ENCODE assay signal across 15 cellular contexts in genomic region chr12:122394626-122395194, GRCh38. TPM values are rescaled to one million over a fixed set of nuclear protein-coding genes. Genes with fewer than 3 reads are reported as not detected.
DNase-seq lines count a peak whose midpoint lies in the region; ATAC-seq and TF ChIP-seq lines count a peak whose summit lies in the region.
"Had no signal": no experiment of that assay in that cellular context is flagged by ENCODE, and none has a peak within 500 bp of the region (broad histone marks: within the 10 kb centered on the region; RNA-seq: fewer than 3 reads in every experiment).

No MANE protein-coding gene starts in this region.

- H4K20me1 ChIP-seq in smooth muscle cell (ENCODE audit: low read depth), result peaks cover 15% of the 10 kb centered on the region

- no peaks in the 10 kb centered on the region for H3K9me3 Mint-ChIP-seq in activated CD4-positive, alpha-beta memory T cell treated with anti-CD3 and anti-CD28 coated beads, Interleukin-2, amount 10 ng/mL, durations not matched to agents 7 days and 5 days
- H3K9me3 Mint-ChIP-seq: activated CD4-positive, alpha-beta memory T cell treated with anti-CD3 and anti-CD28 coated beads for 36 hours; activated naive CD8-positive, alpha-beta T cell treated with anti-CD3 and anti-CD28 coated beads for 36 hours; dendritic cell treated with granulocyte-macrophage colony-stimulating factor and Interleukin-4, amounts not matched to agents 40 ng/mL and 50 ng/mL, for 4 days; stimulated activated naive CD8-positive, alpha-beta T cell treated with anti-CD3 and anti-CD28 coated beads, Interleukin-15, Interleukin-2, amounts not matched to agents 100 ng/mL and 50 ng/mL, for 24 hours; T-helper 1 cell treated with Interleukin-12 subunit alpha and Interleukin-12 subunit beta and Interleukin-4 antibody, amounts not matched to agents 30 μg/mL and 1 μg/mL, for 36 hours had no signal

- H3K27me3 ChIP-seq in smooth muscle cell (ENCODE audit: low read depth), result no peaks in the 10 kb centered on the region
- H3K27me3 ChIP-seq: pancreas had no signal

- H3K9me3 ChIP-seq in HEK293 (ENCODE audit: control insufficient read depth, insufficient read depth, low read depth, low read length) (no peaks in the 10 kb centered on the region), smooth muscle cell (replicated peaks; ENCODE audit: low read depth) (no peaks in the 10 kb centered on the region)
- H3K9me3 ChIP-seq: pancreas had no signal

- H3K4me2 ChIP-seq in smooth muscle cell, result no peak overlapping the region

- CTCF ChIA-PET in HEK293 (lab: Yijun Ruan, JAX), result interaction anchor here (0.5 to 8.8 kb wide), 4 partner anchors 60 to 102 kb away, joined by 3 to 156 read pairs (median 3); no protein-coding TSS in a partner anchor
- CTCF ChIA-PET in activated CD4-positive, alpha-beta memory T cell treated with anti-CD3 and anti-CD28 coated beads, Interleukin-2, amount 10 ng/mL, durations not matched to agents 7 days and 5 days (lab: Charles Lee), result interaction anchor here (1.5 kb wide), 1 partner anchor 76 kb away, joined by 3 read pairs; no protein-coding TSS in a partner anchor

- H3K4me3 ChIP-seq in HEK293 (ENCODE audit: low read depth, low read length) (no peak overlapping the region), astrocyte of the spinal cord (ENCODE audit: low read depth, low read length) (no peak overlapping the region), smooth muscle cell (no peak overlapping the region)
- H3K4me3 ChIP-seq: pancreas had no signal

- H3K9ac ChIP-seq in smooth muscle cell (ENCODE audit: low read depth), result peak overlapping the region; percentile 2

- no peak overlapping the region for H3K4me3 Mint-ChIP-seq in activated CD4-positive, alpha-beta memory T cell treated with anti-CD3 and anti-CD28 coated beads, Interleukin-2, amount 10 ng/mL, durations not matched to agents 7 days and 5 days
- H3K4me3 Mint-ChIP-seq: activated CD4-positive, alpha-beta memory T cell treated with anti-CD3 and anti-CD28 coated beads for 36 hours; activated naive CD8-positive, alpha-beta T cell treated with anti-CD3 and anti-CD28 coated beads for 36 hours; dendritic cell treated with granulocyte-macrophage colony-stimulating factor and Interleukin-4, amounts not matched to agents 40 ng/mL and 50 ng/mL, for 4 days; stimulated activated naive CD8-positive, alpha-beta T cell treated with anti-CD3 and anti-CD28 coated beads, Interleukin-15, Interleukin-2, amounts not matched to agents 100 ng/mL and 50 ng/mL, for 24 hours; T-helper 1 cell treated with Interleukin-12 subunit alpha and Interleukin-12 subunit beta and Interleukin-4 antibody, amounts not matched to agents 30 μg/mL and 1 μg/mL, for 36 hours had no signal

- H3K4me1 ChIP-seq in HEK293 (ENCODE audit: control insufficient read depth, insufficient read depth, low read length) (peaks cover 3% of the 10 kb centered on the region; the same call in 1 of the 2 replicates), smooth muscle cell (ENCODE audit: low read depth) (no peaks in the 10 kb centered on the region)

- no peaks in the 10 kb centered on the region; a peak in 1 of 3 replicates for H3K36me3 ChIP-seq in HEK293 (ENCODE audit: control insufficient read depth in 2 of 2, insufficient read depth in 1 of 2, low read length in 2 of 2)
- no peaks in the 10 kb centered on the region for H3K36me3 ChIP-seq in smooth muscle cell (ENCODE audit: low read depth)
- H3K36me3 ChIP-seq: pancreas had no signal

- peaks cover 8% of the 10 kb centered on the region for H3K36me3 Mint-ChIP-seq in activated CD4-positive, alpha-beta memory T cell treated with anti-CD3 and anti-CD28 coated beads, Interleukin-2, amount 10 ng/mL, durations not matched to agents 7 days and 5 days (ENCODE audit: low read depth)

- WGBS in smooth muscle cell (ENCODE audit: low lambda C conversion rate), result 86% methylated on average over 14 of the region's 15 CpGs

- H3F3A ChIP-seq in smooth muscle cell (ENCODE audit: low read depth), result no peaks in the 10 kb centered on the region

- no peak overlapping the region for H3K27ac Mint-ChIP-seq in activated CD4-positive, alpha-beta memory T cell treated with anti-CD3 and anti-CD28 coated beads, Interleukin-2, amount 10 ng/mL, durations not matched to agents 7 days and 5 days
- H3K27ac Mint-ChIP-seq: dendritic cell treated with granulocyte-macrophage colony-stimulating factor and Interleukin-4, amounts not matched to agents 40 ng/mL and 50 ng/mL, for 4 days; stimulated activated naive CD8-positive, alpha-beta T cell treated with anti-CD3 and anti-CD28 coated beads, Interleukin-15, Interleukin-2, amounts not matched to agents 100 ng/mL and 50 ng/mL, for 24 hours; T-helper 1 cell treated with Interleukin-12 subunit alpha and Interleukin-12 subunit beta and Interleukin-4 antibody, amounts not matched to agents 30 μg/mL and 1 μg/mL, for 36 hours had no signal

- POLR2A ChIA-PET in HEK293 (lab: Yijun Ruan, JAX), result interaction anchor here (1.0 to 1.4 kb wide), 2 partner anchors 26 to 29 kb away, joined by 3 to 4 read pairs; no protein-coding TSS in a partner anchor
- POLR2A ChIA-PET in activated CD4-positive, alpha-beta memory T cell treated with anti-CD3 and anti-CD28 coated beads, Interleukin-2, amount 10 ng/mL, durations not matched to agents 7 days and 5 days (lab: Charles Lee), result interaction anchor here (1.6 kb wide), 1 partner anchor 78 kb away, joined by 4 read pairs; no protein-coding TSS in a partner anchor

- ATAC-seq in GM18873 (IDR thresholded peaks at IDR 0.05; ENCODE audit: low FRiP score, unreplicated experiment), result no peak
- ATAC-seq: pancreas had no signal

- DNase-seq in astrocyte of the spinal cord (ENCODE audit: low read depth, low spot score) (peak; percentile 3), kidney tubule cell (ENCODE audit: low spot score) (peak; percentile 19), smooth muscle cell (lab: John Stamatoyannopoulos, UW; ENCODE audit: unreplicated experiment) (no peak), AG08395 (ENCODE audit: low spot score) (no peak), NCI-H524 (lab: John Stamatoyannopoulos, UW) (no peak)
- no peak for DNase-seq in activated CD4-positive, alpha-beta memory T cell treated with anti-CD3 and anti-CD28 coated beads, Interleukin-2, amount 10 ng/mL, durations not matched to agents 7 days and 5 days
- DNase-seq: activated CD4-positive, alpha-beta memory T cell treated with anti-CD3 and anti-CD28 coated beads for 36 hours; activated naive CD8-positive, alpha-beta T cell treated with anti-CD3 and anti-CD28 coated beads for 36 hours; pancreas; stimulated activated CD4-positive, alpha-beta T cell treated with anti-CD3 and anti-CD28 coated beads, Interleukin-4, amount 100 ng/mL, for 4 hours had no signal

- TF ChIP-seq CTCF in HEK293 (tag by site-specific recombination; IDR thresholded peaks at IDR 0.05), result no peak
- no peak for TF ChIP-seq CTCF in astrocyte of the spinal cord (IDR thresholded peaks at IDR 0.05; ENCODE audit: low read depth, low read length)
- no peak for TF ChIP-seq CTCF in smooth muscle cell (IDR thresholded peaks at IDR 0.05; ENCODE audit: borderline replicate concordance, insufficient read depth, poor library complexity, severe bottlenecking)

- no peak overlapping the region for H2AFZ ChIP-seq in smooth muscle cell (ENCODE audit: low read depth)

- in situ Hi-C loops in astrocyte of the spinal cord (cut with HindIII; ENCODE audit: low sequenced_read_pairs), result no loop called here

- no peaks in the 10 kb centered on the region for H3K27me3 Mint-ChIP-seq in activated CD4-positive, alpha-beta memory T cell treated with anti-CD3 and anti-CD28 coated beads, Interleukin-2, amount 10 ng/mL, durations not matched to agents 7 days and 5 days
- H3K27me3 Mint-ChIP-seq: activated CD4-positive, alpha-beta memory T cell treated with anti-CD3 and anti-CD28 coated beads for 36 hours; activated naive CD8-positive, alpha-beta T cell treated with anti-CD3 and anti-CD28 coated beads for 36 hours; dendritic cell treated with granulocyte-macrophage colony-stimulating factor and Interleukin-4, amounts not matched to agents 40 ng/mL and 50 ng/mL, for 4 days; stimulated activated naive CD8-positive, alpha-beta T cell treated with anti-CD3 and anti-CD28 coated beads, Interleukin-15, Interleukin-2, amounts not matched to agents 100 ng/mL and 50 ng/mL, for 24 hours had no signal

- no peak overlapping the region for H3K27ac ChIP-seq in HEK293 (ENCODE audit: extremely low read depth, low read depth, low read length)
- peak overlapping the region; percentile 62 for H3K27ac ChIP-seq in smooth muscle cell (ENCODE audit: low read depth)

- peaks cover 66% of the 10 kb centered on the region for H3K79me2 ChIP-seq in smooth muscle cell (ENCODE audit: low read depth)

- H3K4me1 Mint-ChIP-seq in activated CD4-positive, alpha-beta memory T cell treated with anti-CD3 and anti-CD28 coated beads, Interleukin-2, amount 10 ng/mL, durations not matched to agents 7 days and 5 days, result peaks cover 21% of the 10 kb centered on the region

TF ChIP-seq in HEK293, 187 proteins besides CTCF, POLR2A, EP300 and RAD21:
- peak; percentile 75 for TF ChIP-seq ZBTB17 (tag by site-specific recombination; IDR thresholded peaks at IDR 0.05)
- no peak for TF ChIP-seq GLI2 (tag by site-specific recombination; IDR thresholded peaks at IDR 0.05; ENCODE audit: borderline replicate concordance, low read depth)

RNA-seq across cellular contexts. Expression of gene CLIP1, which starts 27.8 kb away (rescaled TPM):
- total RNA-seq in smooth muscle cell, result 40.4 and 42.2 TPM in 2 replicates
- polyA plus RNA-seq in smooth muscle cell, result 15.3 and 24.0 TPM in 2 replicates
- 10 to 100 TPM; 65.3 to 73.4 TPM for total RNA-seq in activated CD4-positive, alpha-beta memory T cell treated with anti-CD3 and anti-CD28 coated beads, Interleukin-2, amount 10 ng/mL, durations not matched to agents 7 days and 5 days

Comparison
In these comparisons a context has a peak if more than half of its experiments do, and no peak if none do; other contexts are left out.
1. DNase-seq: peak in astrocyte of the spinal cord (single experiment) and kidney tubule cell (single experiment); none in smooth muscle cell (single experiment), AG08395 (single experiment), activated CD4-positive, alpha-beta memory T cell treated with anti-CD3 and anti-CD28 coated beads, Interleukin-2, amount 10 ng/mL, durations not matched to agents 7 days and 5 days (single experiment) and NCI-H524 (0 of 2).